ENCODE assay signal across 18 cellular contexts in the genomic region with DNA sequence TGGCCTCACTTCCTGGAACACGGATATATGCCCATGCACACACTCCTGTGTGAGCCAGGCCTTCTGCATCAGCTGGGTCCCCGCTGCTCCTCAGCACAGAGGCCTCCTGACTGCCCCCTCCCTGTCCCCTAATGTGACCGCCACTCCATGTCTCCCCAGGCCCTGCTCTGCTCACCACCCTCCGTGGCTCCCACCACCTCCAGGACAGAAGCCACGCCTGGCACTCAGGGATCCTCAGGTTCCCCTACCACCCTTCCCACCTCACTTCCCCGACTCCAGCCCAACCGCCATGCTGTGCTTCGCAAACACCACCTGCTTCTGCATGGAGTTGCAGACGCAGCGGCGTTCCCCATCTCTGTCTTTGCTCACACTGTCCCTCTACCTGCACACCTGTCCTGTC.
"Had no signal": no experiment of that assay in that cellular context is flagged by ENCODE, and none has a peak within 500 bp of the region (broad histone marks: within the 10 kb centered on the region; RNA-seq: fewer than 3 reads in every experiment).

No MANE protein-coding gene starts in this region.

- H3K4me3 ChIP-seq: body of pancreas, esophagus muscularis mucosa, upper lobe of left lung had no signal

- H3K27ac Mint-ChIP-seq: activated CD4-positive, alpha-beta memory T cell treated with anti-CD3 and anti-CD28 coated beads for 36 hours; activated CD4-positive, alpha-beta T cell treated with anti-CD3 and anti-CD28 coated beads for 36 hours; activated CD8-positive, alpha-beta memory T cell treated with anti-CD3 and anti-CD28 coated beads, Interleukin-2, amount 10 ng/mL, durations not matched to agents 7 days and 5 days; activated naive CD4-positive, alpha-beta T cell treated with anti-CD3 and anti-CD28 coated beads, Interleukin-2, amount 10 ng/mL, durations not matched to agents 7 days and 5 days; activated T-helper 2 cell treated with anti-CD3 and anti-CD28 coated beads, Interferon-gamma antibody, Interleukin-2, Interleukin-4, amounts not matched to agents 10 μg/mL and 5 μg/mL and 100 μg/mL, durations not matched to agents 14 hours and 24 hours and 36 hours; stimulated activated naive CD8-positive, alpha-beta T cell treated with anti-CD3 and anti-CD28 coated beads, Interleukin-15, amount 100 ng/mL, for 72 hours; T-helper 17 cell had no signal

- H3K27me3 ChIP-seq: body of pancreas had no signal

- H3K4me3 Mint-ChIP-seq: activated CD4-positive, alpha-beta memory T cell treated with anti-CD3 and anti-CD28 coated beads for 36 hours; activated CD4-positive, alpha-beta T cell treated with anti-CD3 and anti-CD28 coated beads for 36 hours; activated CD8-positive, alpha-beta memory T cell treated with anti-CD3 and anti-CD28 coated beads, Interleukin-2, amount 10 ng/mL, durations not matched to agents 7 days and 5 days; activated naive CD4-positive, alpha-beta T cell treated with anti-CD3 and anti-CD28 coated beads, Interleukin-2, amount 10 ng/mL, durations not matched to agents 7 days and 5 days; stimulated activated naive CD8-positive, alpha-beta T cell treated with anti-CD3 and anti-CD28 coated beads, Interleukin-15, amount 100 ng/mL, for 72 hours; T-helper 17 cell had no signal

- DNase-seq: activated CD4-positive, alpha-beta memory T cell treated with anti-CD3 and anti-CD28 coated beads for 36 hours; activated CD4-positive, alpha-beta T cell treated with anti-CD3 and anti-CD28 coated beads for 36 hours; activated CD8-positive, alpha-beta memory T cell treated with anti-CD3 and anti-CD28 coated beads, Interleukin-2, amount 10 ng/mL, durations not matched to agents 7 days and 5 days; activated naive CD4-positive, alpha-beta T cell treated with anti-CD3 and anti-CD28 coated beads, Interleukin-2, amount 10 ng/mL, durations not matched to agents 7 days and 5 days; activated T-cell treated with anti-CD3 and anti-CD28 coated beads, Interleukin-2, amount 50 U/mL, for 1 hour; amniotic stem cell; body of pancreas; caudate nucleus; naive B cell; small intestine; stimulated activated naive CD8-positive, alpha-beta T cell treated with anti-CD3 and anti-CD28 coated beads, Interleukin-15, amount 100 ng/mL, for 72 hours; T-helper 17 cell had no signal

- H3K36me3 ChIP-seq: esophagus muscularis mucosa, neutrophil, upper lobe of left lung had no signal

- H3K27ac ChIP-seq: body of pancreas, esophagus muscularis mucosa, neutrophil, upper lobe of left lung had no signal

- ATAC-seq: activated CD4-positive, alpha-beta T cell treated with anti-CD3 and anti-CD28 coated beads for 36 hours; activated CD8-positive, alpha-beta memory T cell treated with anti-CD3 and anti-CD28 coated beads, Interleukin-2, amount 10 ng/mL, durations not matched to agents 7 days and 5 days; body of pancreas; right cardiac atrium; stimulated activated naive CD8-positive, alpha-beta T cell treated with anti-CD3 and anti-CD28 coated beads, Interleukin-15, amount 100 ng/mL, for 72 hours; T-helper 17 cell had no signal

- H3K27me3 Mint-ChIP-seq: activated CD4-positive, alpha-beta memory T cell treated with anti-CD3 and anti-CD28 coated beads for 36 hours; activated CD4-positive, alpha-beta T cell treated with anti-CD3 and anti-CD28 coated beads for 36 hours; activated CD8-positive, alpha-beta memory T cell treated with anti-CD3 and anti-CD28 coated beads, Interleukin-2, amount 10 ng/mL, durations not matched to agents 7 days and 5 days; naive B cell; progenitor cell of endocrine pancreas; stimulated activated naive CD8-positive, alpha-beta T cell treated with anti-CD3 and anti-CD28 coated beads, Interleukin-15, amount 100 ng/mL, for 72 hours; T-helper 17 cell had no signal

- H3K9me3 Mint-ChIP-seq: activated CD4-positive, alpha-beta memory T cell treated with anti-CD3 and anti-CD28 coated beads for 36 hours; activated naive CD4-positive, alpha-beta T cell treated with anti-CD3 and anti-CD28 coated beads, Interleukin-2, amount 10 ng/mL, durations not matched to agents 7 days and 5 days; activated T-helper 2 cell treated with anti-CD3 and anti-CD28 coated beads, Interferon-gamma antibody, Interleukin-2, Interleukin-4, amounts not matched to agents 10 μg/mL and 5 μg/mL and 100 μg/mL, durations not matched to agents 14 hours and 24 hours and 36 hours; naive B cell; stimulated activated naive CD8-positive, alpha-beta T cell treated with anti-CD3 and anti-CD28 coated beads, Interleukin-15, amount 100 ng/mL, for 72 hours had no signal

- H3K36me3 Mint-ChIP-seq: activated CD4-positive, alpha-beta memory T cell treated with anti-CD3 and anti-CD28 coated beads for 36 hours; activated CD8-positive, alpha-beta memory T cell treated with anti-CD3 and anti-CD28 coated beads, Interleukin-2, amount 10 ng/mL, durations not matched to agents 7 days and 5 days; activated naive CD4-positive, alpha-beta T cell treated with anti-CD3 and anti-CD28 coated beads, Interleukin-2, amount 10 ng/mL, durations not matched to agents 7 days and 5 days; naive B cell had no signal

- H3K9me3 ChIP-seq: body of pancreas, esophagus muscularis mucosa, neutrophil, upper lobe of left lung had no signal
